Comparison of ENCODE assay signal across 1 cellular context in the genomic region with DNA sequence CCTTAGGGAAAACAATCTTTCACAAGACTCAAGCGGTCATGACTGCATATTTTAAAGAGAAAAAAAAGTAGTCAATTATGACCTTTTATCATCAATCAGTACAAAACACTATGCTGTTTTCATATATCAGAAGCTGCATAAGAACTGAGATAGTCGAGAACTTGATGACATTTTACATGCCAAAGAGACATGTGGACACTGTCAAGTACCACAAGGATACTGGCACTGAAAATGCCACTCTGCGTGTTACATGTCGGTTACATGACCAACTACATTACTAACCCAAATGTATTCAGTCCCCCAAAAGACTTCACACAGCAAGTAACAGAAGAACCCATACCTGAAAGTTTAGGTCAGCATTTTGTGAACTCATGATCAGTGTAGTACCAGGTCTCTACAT.
TF ChIP-seq lines count a peak whose summit lies in the region.

No MANE protein-coding gene starts in this region.

TF ChIP-seq in H1, 55 proteins besides CTCF, POLR2A, EP300 and RAD21:
- no peak for TF ChIP-seq CBX8 (IDR thresholded peaks at IDR 0.05; ENCODE audit: borderline replicate concordance, low read depth, low read length)
- TF ChIP-seq CHD1 (IDR thresholded peaks at IDR 0.05; ENCODE audit: low read depth, low read length), result no peak
- TF ChIP-seq CREB1 (IDR thresholded peaks at IDR 0.05), result no peak
- no peak for TF ChIP-seq KDM5A (IDR thresholded peaks at IDR 0.05; ENCODE audit: low read length)
- no peak for TF ChIP-seq CEBPB (IDR thresholded peaks at IDR 0.05; ENCODE audit: low read depth, low read length)
- TF ChIP-seq, protein P1, sequence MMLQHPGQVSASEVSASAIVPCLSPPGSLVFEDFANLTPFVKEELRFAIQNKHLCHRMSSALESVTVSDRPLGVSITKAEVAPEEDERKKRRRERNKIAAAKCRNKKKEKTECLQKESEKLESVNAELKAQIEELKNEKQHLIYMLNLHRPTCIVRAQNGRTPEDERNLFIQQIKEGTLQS (IDR thresholded peaks at IDR 0.05; ENCODE audit: insufficient read depth, low read depth, low read length), result no peak
- TF ChIP-seq HDAC6 (IDR thresholded peaks at IDR 0.05; ENCODE audit: low read depth, low read length), result no peak
- no peak for TF ChIP-seq EZH2 (IDR thresholded peaks at IDR 0.05; ENCODE audit: low read depth, low read length, severe bottlenecking)
- no peak for TF ChIP-seq CHD7 (IDR thresholded peaks at IDR 0.05; ENCODE audit: insufficient replicate concordance, low read length)
- TF ChIP-seq SAP30 (IDR thresholded peaks at IDR 0.05; ENCODE audit: insufficient read depth, insufficient replicate concordance, low read length), result no peak
- no peak for TF ChIP-seq RXRA (IDR thresholded peaks at IDR 0.05; ENCODE audit: insufficient read depth, low read depth, low read length)
- TF ChIP-seq SIRT6 (IDR thresholded peaks at IDR 0.05; ENCODE audit: low read length), result no peak
- TF ChIP-seq NANOG (IDR thresholded peaks at IDR 0.05; ENCODE audit: insufficient read depth, low read depth, low read length, poor library complexity, severe bottlenecking), result no peak
- TF ChIP-seq BRCA1 (IDR thresholded peaks at IDR 0.05; ENCODE audit: low read depth, low read length), result no peak
- TF ChIP-seq FOSL1 (IDR thresholded peaks at IDR 0.05; ENCODE audit: insufficient read depth, low read depth, low read length), result no peak
- TF ChIP-seq SIN3A (conservative IDR thresholded peaks at IDR 0.05 in 1 of 2, IDR thresholded peaks at IDR 0.05 in 1 of 2; ENCODE audit: low read depth in 1 of 2, low read length in 2 of 2), result no peak
- no peak for TF ChIP-seq TEAD4 (IDR thresholded peaks at IDR 0.05; ENCODE audit: low read depth, low read length)
